1 cellular context compared by ENCODE assay signal in genomic region chr1:227318003-227318851, GRCh38.
TF ChIP-seq lines count a peak whose summit lies in the region.

CDC42BPA (minus strand) TSS chr1:227318492; CDS start chr1:227317182, 1,310 bp downstream.

TF ChIP-seq in K562, 482 proteins besides CTCF, POLR2A, EP300 and RAD21 (continued from another document and continues in another):
- TF ChIP-seq CUX1 (CRISPR knock-in tag; IDR thresholded peaks at IDR 0.05) (no peak), U2AF2 (optimal IDR thresholded peaks at IDR 0.05; ENCODE audit: low read depth, low read length) (no peak), GTF2E2 (tag; IDR thresholded peaks at IDR 0.05) (no peak), CHD2 (IDR thresholded peaks at IDR 0.05; ENCODE audit: low read depth, low read length) (peak; percentile 35; the same call in 1 of the 2 replicates), XRCC3 (IDR thresholded peaks at IDR 0.05) (no peak), E2F3 (CRISPR knock-in tag; IDR thresholded peaks at IDR 0.05) (0 out of 2 replicates have a peak, but pooled peaks have one; percentile 78), GABPA (tag; conservative IDR thresholded peaks at IDR 0.05; ENCODE audit: low read depth) (0 out of 2 replicates have a peak, but pooled peaks have one; percentile 1), ZBTB17 (CRISPR knock-in tag; IDR thresholded peaks at IDR 0.05) (peak; percentile 54; the same call in 1 of the 2 replicates), PPARD (CRISPR knock-in tag; IDR thresholded peaks at IDR 0.05) (no peak), RHOXF2B (CRISPR knock-in tag; conservative IDR thresholded peaks at IDR 0.05) (no peak), LARP7 (IDR thresholded peaks at IDR 0.05) (0 out of 2 replicates have a peak, but pooled peaks have one; percentile 33), TFAM (CRISPR knock-in tag; conservative IDR thresholded peaks at IDR 0.05) (no peak), CSDE1 (IDR thresholded peaks at IDR 0.05) (no peak), CBX5 (IDR thresholded peaks at IDR 0.05; ENCODE audit: borderline replicate concordance, low read depth) (peak; percentile 23; the same call in 1 of the 2 replicates), ATF1 (CRISPR knock-in tag; IDR thresholded peaks at IDR 0.05) (no peak), ATF1 (tag; IDR thresholded peaks at IDR 0.05) (0 out of 2 replicates have a peak, but pooled peaks have one; percentile 5), DMBX1 (CRISPR knock-in tag; IDR thresholded peaks at IDR 0.05; ENCODE audit: borderline replicate concordance) (0 out of 2 replicates have a peak, but pooled peaks have one; percentile 5), ZNF395 (CRISPR knock-in tag; IDR thresholded peaks at IDR 0.05) (peak; percentile 77), MLLT1 (IDR thresholded peaks at IDR 0.05) (peak; percentile 71 to 81), CHCHD3 (CRISPR knock-in tag; IDR thresholded peaks at IDR 0.05) (no peak), ADNP (tag; IDR thresholded peaks at IDR 0.05) (no peak), MCM5 (IDR thresholded peaks at IDR 0.05; ENCODE audit: low read depth) (no peak), ZNF584 (CRISPR knock-in tag; IDR thresholded peaks at IDR 0.05; ENCODE audit: low read depth) (no peak), CREB1 (IDR thresholded peaks at IDR 0.05) (no peak), CREB1 (CRISPR knock-in tag; IDR thresholded peaks at IDR 0.05) (0 out of 2 replicates have a peak, but pooled peaks have one; percentile 27), NFXL1 (CRISPR knock-in tag; IDR thresholded peaks at IDR 0.05) (no peak), MAX (CRISPR knock-in tag; IDR thresholded peaks at IDR 0.05) (peak; percentile 38; the same call in 1 of the 2 replicates), EWSR1 (IDR thresholded peaks at IDR 0.05; ENCODE audit: borderline replicate concordance, low read depth, partially characterized antibody) (no peak), PTBP1 (IDR thresholded peaks at IDR 0.05; ENCODE audit: low read depth, low read length) (no peak), NFRKB (IDR thresholded peaks at IDR 0.05; ENCODE audit: low read depth) (peak; percentile 91), E2F4 (CRISPR knock-in tag; IDR thresholded peaks at IDR 0.05; ENCODE audit: low read depth) (no peak), KDM2B (CRISPR knock-in tag; IDR thresholded peaks at IDR 0.05) (no peak), ZFP36 (IDR thresholded peaks at IDR 0.05; ENCODE audit: low read depth, low read length, partially characterized antibody) (peak; percentile 19), ZMIZ1 (IDR thresholded peaks at IDR 0.05; ENCODE audit: low read depth in 2 of 2, low read length in 2 of 2) (no peak), POLR2H (tag; IDR thresholded peaks at IDR 0.05; ENCODE audit: low read depth) (peak; percentile 77), ZNF551 (CRISPR knock-in tag; IDR thresholded peaks at IDR 0.05) (no peak), POU5F1 (IDR thresholded peaks at IDR 0.05; ENCODE audit: borderline replicate concordance, low read depth, low read length, partially characterized antibody) (no peak), GATAD2A (IDR thresholded peaks at IDR 0.05) (peak; percentile 11; the same call in 1 of the 2 replicates), BHLHE40 (IDR thresholded peaks at IDR 0.05; ENCODE audit: low read length) (no peak), ZFP30 (CRISPR knock-in tag; IDR thresholded peaks at IDR 0.05; ENCODE audit: borderline replicate concordance) (no peak), HNRNPL (IDR thresholded peaks at IDR 0.05; ENCODE audit: low read depth, low read length) (no peak), FOS (IDR thresholded peaks at IDR 0.05; ENCODE audit: extremely low read depth, insufficient read length) (no peak), ZNF76 (CRISPR knock-in tag; IDR thresholded peaks at IDR 0.05; ENCODE audit: borderline replicate concordance) (no peak), ZEB2 (IDR thresholded peaks at IDR 0.05) (no peak), SAFB (IDR thresholded peaks at IDR 0.05; ENCODE audit: borderline replicate concordance, low read depth, low read length) (peak; percentile 77; the same call in 1 of the 2 replicates), CEBPG (CRISPR knock-in tag; IDR thresholded peaks at IDR 0.05) (no peak), CEBPG (tag; conservative IDR thresholded peaks at IDR 0.05 in 1 of 2, IDR thresholded peaks at IDR 0.05 in 1 of 2) (no peak), TAF1 (IDR thresholded peaks at IDR 0.05; ENCODE audit: control insufficient read depth, extremely low read depth, insufficient read depth, low read length, severe bottlenecking) (peak; percentile 72), MXD1 (CRISPR knock-in tag; IDR thresholded peaks at IDR 0.05; ENCODE audit: borderline replicate concordance, poor library complexity, severe bottlenecking) (no peak), SNAPC5 (CRISPR knock-in tag; IDR thresholded peaks at IDR 0.05) (no peak), TFAP4 (CRISPR knock-in tag; IDR thresholded peaks at IDR 0.05; ENCODE audit: borderline replicate concordance) (peak; percentile 29; the same call in 1 of the 2 replicates), GTF2A2 (tag; IDR thresholded peaks at IDR 0.05) (no peak)
